In genomic region chr17:80730739-80731138, GRCh38 we compare ENCODE assay signal across 19 cellular contexts.
DNase-seq lines count a peak whose midpoint lies in the region; ATAC-seq and TF ChIP-seq lines count a peak whose summit lies in the region.
"Had no signal": no experiment of that assay in that cellular context is flagged by ENCODE, and none has a peak within 500 bp of the region (broad histone marks: within the 10 kb centered on the region; RNA-seq: fewer than 3 reads in every experiment).

No MANE protein-coding gene starts in this region.

- peaks cover 50% of the 10 kb centered on the region for H3K36me3 Mint-ChIP-seq in activated CD4-positive, alpha-beta T cell treated with anti-CD3 and anti-CD28 coated beads, Interleukin-2, amount 10 ng/mL, durations not matched to agents 7 days and 5 days (ENCODE audit: low read depth)
- peaks cover 26% of the 10 kb centered on the region for H3K36me3 Mint-ChIP-seq in activated T-helper 17 cell treated with anti-CD3 and anti-CD28 coated beads, Interleukin-2, amount 50 U/mL, for 72 hours (ENCODE audit: low read depth)
- H3K36me3 Mint-ChIP-seq in nephron (ENCODE audit: low read depth), result peaks cover 4% of the 10 kb centered on the region

- H3K9me3 Mint-ChIP-seq in activated CD4-positive, alpha-beta T cell treated with anti-CD3 and anti-CD28 coated beads, Interleukin-2, amount 10 ng/mL, durations not matched to agents 7 days and 5 days, result no peaks in the 10 kb centered on the region
- H3K9me3 Mint-ChIP-seq in activated T-helper 17 cell treated with anti-CD3 and anti-CD28 coated beads, Interleukin-2, amount 50 U/mL, for 72 hours, result no peaks in the 10 kb centered on the region
- no peaks in the 10 kb centered on the region for H3K9me3 Mint-ChIP-seq in nephron

- no peaks in the 10 kb centered on the region for H3K27me3 ChIP-seq in spleen (replicated peaks in 1 of 7)
- H3K27me3 ChIP-seq: brain microvascular endothelial cell, heart left ventricle, uterus had no signal

- TF ChIP-seq POLR2A in spleen (IDR thresholded peaks at IDR 0.05), result no peak

- peaks cover 70% of the 10 kb centered on the region for H3K4me1 Mint-ChIP-seq in activated CD4-positive, alpha-beta T cell treated with anti-CD3 and anti-CD28 coated beads, Interleukin-2, amount 10 ng/mL, durations not matched to agents 7 days and 5 days
- peaks cover 12% of the 10 kb centered on the region for H3K4me1 Mint-ChIP-seq in activated T-helper 17 cell treated with anti-CD3 and anti-CD28 coated beads, Interleukin-2, amount 50 U/mL, for 72 hours
- H3K4me1 Mint-ChIP-seq in nephron, result peaks cover 70% of the 10 kb centered on the region

- H3K9me3 ChIP-seq in KOPT-K1 (ENCODE audit: insufficient read depth, low read length, poor library complexity, severe bottlenecking) (no peaks in the 10 kb centered on the region), spleen (no peaks in the 10 kb centered on the region)
- H3K9me3 ChIP-seq: heart left ventricle, uterus had no signal

- peak overlapping the region; percentile 98 for H3K27ac Mint-ChIP-seq in activated CD4-positive, alpha-beta T cell treated with anti-CD3 and anti-CD28 coated beads, Interleukin-2, amount 10 ng/mL, durations not matched to agents 7 days and 5 days
- peak overlapping the region; percentile 91 for H3K27ac Mint-ChIP-seq in activated T-helper 17 cell treated with anti-CD3 and anti-CD28 coated beads, Interleukin-2, amount 50 U/mL, for 72 hours
- peak overlapping the region in 2 of 3 experiments; percentile 10 to 80 for H3K27ac Mint-ChIP-seq in nephron

- no peaks in the 10 kb centered on the region for H3K27me3 Mint-ChIP-seq in activated CD4-positive, alpha-beta T cell treated with anti-CD3 and anti-CD28 coated beads, Interleukin-2, amount 10 ng/mL, durations not matched to agents 7 days and 5 days
- no peaks in the 10 kb centered on the region for H3K27me3 Mint-ChIP-seq in activated T-helper 17 cell treated with anti-CD3 and anti-CD28 coated beads, Interleukin-2, amount 50 U/mL, for 72 hours
- no peaks in the 10 kb centered on the region for H3K27me3 Mint-ChIP-seq in nephron (ENCODE audit: low read depth)

- ATAC-seq in activated T-helper 17 cell treated with anti-CD3 and anti-CD28 coated beads, Interleukin-2, amount 50 U/mL, for 72 hours (replicated peaks), result peak; percentile 34
- ATAC-seq in sciatic nerve, result no peak
- ATAC-seq: heart left ventricle, K562 had no signal

- peaks cover 0 to 21% (median 12%) of the 10 kb centered on the region in 6 donors for H3K4me1 ChIP-seq in spleen
- H3K4me1 ChIP-seq: uterus had no signal

- peaks cover 44% of the 10 kb centered on the region for H3K36me3 ChIP-seq in KOPT-K1 (ENCODE audit: insufficient read depth, low read length)
- peaks cover 0 to 35% (median 0%) of the 10 kb centered on the region in 6 donors for H3K36me3 ChIP-seq in spleen
- H3K36me3 ChIP-seq: brain microvascular endothelial cell, uterus had no signal

- intact Hi-C loops in sciatic nerve (cut with DNase I), result no loop called here
- intact Hi-C loops in spleen (cut with DNase I; ENCODE audit: low total_unique reads), result no loop called here

- no peak for DNase-seq in activated CD4-positive, alpha-beta T cell treated with anti-CD3 and anti-CD28 coated beads, Interleukin-2, amount 10 ng/mL, durations not matched to agents 7 days and 5 days
- no peak for DNase-seq in activated CD4-positive, alpha-beta T cell treated with anti-CD3 and anti-CD28 coated beads, Interleukin-2, amount 50 U/mL, for 48 hours
- no peak for DNase-seq in caudate nucleus (lab: John Stamatoyannopoulos, UW)
- no peak for DNase-seq in sciatic nerve (ENCODE audit: low spot score)
- DNase-seq in spleen, result no peak
- DNase-seq: activated gamma-delta T cell; brain microvascular endothelial cell; heart left ventricle; mammary epithelial cell; NCI-H1092 treated with DMSO at 0.1 percent for 48 hours; SIG-M5; stimulated activated CD4-positive, alpha-beta T cell treated with anti-CD3 and anti-CD28 coated beads, Interleukin-15, amount 100 ng/mL, for 24 hours; T1000; uterus had no signal

- WGBS in spleen, 5 donors, result 82 to 96% (median 95%) methylated on average over 6 of the region's 6 CpGs

- CTCF ChIA-PET in activated CD4-positive, alpha-beta T cell treated with anti-CD3 and anti-CD28 coated beads, Interleukin-2, amount 10 ng/mL, durations not matched to agents 7 days and 5 days (lab: Charles Lee), result interaction anchor here (0.7 to 1.8 kb wide), 3 partner anchors 9 to 169 kb away, joined by 3 to 4 read pairs (median 4); no protein-coding TSS in a partner anchor

- peak overlapping the region; percentile 44 for H3K4me3 Mint-ChIP-seq in activated CD4-positive, alpha-beta T cell treated with anti-CD3 and anti-CD28 coated beads, Interleukin-2, amount 10 ng/mL, durations not matched to agents 7 days and 5 days
- H3K4me3 Mint-ChIP-seq in activated T-helper 17 cell treated with anti-CD3 and anti-CD28 coated beads, Interleukin-2, amount 50 U/mL, for 72 hours, result peak overlapping the region; percentile 77
- no peak overlapping the region for H3K4me3 Mint-ChIP-seq in nephron

- no peak for TF ChIP-seq CTCF in nephron (IDR thresholded peaks at IDR 0.05; ENCODE audit: unreplicated experiment in 3 of 3)
- TF ChIP-seq CTCF in spleen (IDR thresholded peaks at IDR 0.05 in 8 of 11, conservative IDR thresholded peaks at IDR 0.05 in 3 of 11), result no peak

- H3K27ac ChIP-seq in KOPT-K1 (ENCODE audit: low read depth, low read length, poor library complexity, severe bottlenecking) (peak overlapping the region; percentile 77), caudate nucleus (ENCODE audit: low read depth, low read length) (no peak overlapping the region), spleen (peak overlapping the region in 3 of 8 donors; percentile 22 to 36 (median 31))
- H3K27ac ChIP-seq: brain microvascular endothelial cell, HL-60, uterus had no signal

- POLR2A ChIA-PET in activated CD4-positive, alpha-beta T cell treated with anti-CD3 and anti-CD28 coated beads, Interleukin-2, amount 10 ng/mL, durations not matched to agents 7 days and 5 days (lab: Charles Lee), result no interaction called here

- no peak overlapping the region for H3K4me3 ChIP-seq in spleen
- H3K4me3 ChIP-seq: heart left ventricle, K562, uterus had no signal

Comparison
In these comparisons a context has a peak if more than half of its experiments do, and no peak if none do; other contexts are left out.
1. H3K27ac Mint-ChIP-seq: peak in every context shown above with its lines; median percentile 98 in activated CD4-positive, alpha-beta T cell treated with anti-CD3 and anti-CD28 coated beads, Interleukin-2, amount 10 ng/mL, durations not matched to agents 7 days and 5 days; 91 in activated T-helper 17 cell treated with anti-CD3 and anti-CD28 coated beads, Interleukin-2, amount 50 U/mL, for 72 hours; 45 in nephron.
2. H3K4me3 Mint-ChIP-seq: peak in activated CD4-positive, alpha-beta T cell treated with anti-CD3 and anti-CD28 coated beads, Interleukin-2, amount 10 ng/mL, durations not matched to agents 7 days and 5 days (single experiment) and activated T-helper 17 cell treated with anti-CD3 and anti-CD28 coated beads, Interleukin-2, amount 50 U/mL, for 72 hours (single experiment); none in nephron (0 of 3).